ENCODE assay signal across 25 cellular contexts in genomic region chr9:81477669-81478068, GRCh38.
"Had no signal": no experiment of that assay in that cellular context is flagged by ENCODE, and none has a peak within 500 bp of the region (broad histone marks: within the 10 kb centered on the region; RNA-seq: fewer than 3 reads in every experiment).

No MANE protein-coding gene starts in this region.

- ATAC-seq: activated T-cell treated with anti-CD3 and anti-CD28 coated beads, Interleukin-2, amount 50 U/mL, for 4 hours; effector memory CD8-positive, alpha-beta T cell; left lobe of liver; lower lobe of right lung; natural killer cell; upper lobe of right lung; WTC11 had no signal

- H3K4me3 Mint-ChIP-seq: activated naive CD8-positive, alpha-beta T cell; activated T-cell treated with anti-CD3 and anti-CD28 coated beads, Interleukin-2, amount 50 U/mL, for 4 hours; central memory CD8-positive, alpha-beta T cell; effector memory CD8-positive, alpha-beta T cell; immature natural killer cell; natural killer cell; WTC11 had no signal

- H3K36me3 Mint-ChIP-seq: activated naive CD8-positive, alpha-beta T cell; immature natural killer cell; natural killer cell had no signal

- H3K4me1 Mint-ChIP-seq: central memory CD8-positive, alpha-beta T cell; immature natural killer cell; natural killer cell had no signal

- H3K79me2 ChIP-seq: hepatocyte had no signal

- H3K9me3 Mint-ChIP-seq: immature natural killer cell, natural killer cell had no signal

- H3K27me3 Mint-ChIP-seq: activated naive CD8-positive, alpha-beta T cell; central memory CD8-positive, alpha-beta T cell; effector memory CD8-positive, alpha-beta T cell had no signal

- H3K27ac Mint-ChIP-seq: activated naive CD8-positive, alpha-beta T cell; activated T-helper 2 cell treated with anti-CD3 and anti-CD28 coated beads, Interferon-gamma antibody, Interleukin-2, Interleukin-4, amounts not matched to agents 10 μg/mL and 5 μg/mL and 100 μg/mL, durations not matched to agents 14 hours and 24 hours and 36 hours; effector memory CD8-positive, alpha-beta T cell; immature natural killer cell; natural killer cell; progenitor cell of endocrine pancreas; WTC11 had no signal

- H3K4me1 ChIP-seq: breast epithelium, colonic mucosa, lower lobe of right lung, spleen, upper lobe of right lung had no signal

- H3K4me3 ChIP-seq: breast epithelium, colonic mucosa, dorsolateral prefrontal cortex, esophagus muscularis mucosa, hepatocyte, lower lobe of right lung, spleen, upper lobe of right lung had no signal

- H3K4me2 ChIP-seq: hepatocyte had no signal

- H2AFZ ChIP-seq: hepatocyte had no signal

- H3K27me3 ChIP-seq: breast epithelium, colonic mucosa, dorsolateral prefrontal cortex, esophagus muscularis mucosa, hepatocyte, spleen, upper lobe of right lung had no signal

- H3K36me3 ChIP-seq: breast epithelium, colonic mucosa, esophagus muscularis mucosa, lower lobe of right lung, spleen, upper lobe of right lung had no signal

- H3K9me3 ChIP-seq: breast epithelium, colonic mucosa, esophagus muscularis mucosa, lower lobe of right lung, upper lobe of right lung had no signal

- DNase-seq: activated CD8-positive, alpha-beta memory T cell treated with anti-CD3 and anti-CD28 coated beads, Interleukin-2, amount 50 U/mL, for 48 hours; activated naive CD4-positive, alpha-beta T cell; activated T-cell treated with anti-CD3 and anti-CD28 coated beads, Interleukin-2, amount 50 U/mL, for 4 hours; colonic mucosa; dorsolateral prefrontal cortex; effector memory CD8-positive, alpha-beta T cell; foreskin melanocyte; glutamatergic neuron; immature natural killer cell; lower lobe of right lung; natural killer cell; spleen; stimulated activated CD4-positive, alpha-beta T cell treated with anti-CD3 and anti-CD28 coated beads, Interleukin-4, amount 100 ng/mL, for 24 hours; stimulated activated naive CD4-positive, alpha-beta T cell treated with Interleukin-2 at 50 U/mL for 16 hours; T-helper 9 cell; upper lobe of right lung had no signal

- H3K27ac ChIP-seq: breast epithelium, colonic mucosa, dorsolateral prefrontal cortex, esophagus muscularis mucosa, hepatocyte, lower lobe of right lung, spleen, upper lobe of right lung had no signal
